28 cellular contexts compared by ENCODE assay signal in genomic region chr4:171181090-171181489, GRCh38.
"Had no signal": no experiment of that assay in that cellular context is flagged by ENCODE, and none has a peak within 500 bp of the region (broad histone marks: within the 10 kb centered on the region; RNA-seq: fewer than 3 reads in every experiment).

No MANE protein-coding gene starts in this region.

- H3K9me3 ChIP-seq: neutrophil, psoas muscle, spleen, suprapubic skin, testis, tibial artery, transverse colon, upper lobe of right lung, uterus had no signal

- H3K4me1 Mint-ChIP-seq: naive thymus-derived CD4-positive, alpha-beta T cell; natural killer cell; nephron; stimulated activated memory B cell treated with anti-CD40 and anti-IgM and Interleukin-4, amounts not matched to agents 10 μg/mL and 1 μg/mL and 100 μg/mL, for 72 hours; stimulated activated naive CD8-positive, alpha-beta T cell treated with anti-CD3 and anti-CD28 coated beads, Interleukin-15, amount 100 ng/mL, for 72 hours had no signal

- H3K4me3 ChIP-seq: pancreas, psoas muscle, skin epidermis, smooth muscle cell, spleen, suprapubic skin, testis, tibial artery, transverse colon, upper lobe of right lung, uterus had no signal

- DNase-seq: naive thymus-derived CD4-positive, alpha-beta T cell; natural killer cell; nucleus accumbens; pancreas; psoas muscle; right cardiac atrium; spleen; stimulated activated CD4-positive, alpha-beta T cell treated with anti-CD3 and anti-CD28 coated beads, Interleukin-12 subunit alpha, Interleukin-12 subunit beta, amount 100 ng/mL, for 4 hours; stimulated activated CD4-positive, alpha-beta T cell treated with anti-CD3 and anti-CD28 coated beads, Interleukin-1b, Interleukin-23, amount 100 ng/mL, for 48 hours; stimulated activated CD4-positive, alpha-beta T cell treated with anti-CD3 and anti-CD28 coated beads, Interleukin-4, amount 100 ng/mL, for 1 hour; stimulated activated CD4-positive, alpha-beta T cell treated with anti-CD3 and anti-CD28 coated beads, Interleukin-4, amount 100 ng/mL, for 4 hours; stimulated activated CD8-positive, alpha-beta memory T cell treated with anti-CD3 and anti-CD28 coated beads, Interleukin-4, amount 100 ng/mL, for 48 hours; stimulated activated naive CD4-positive, alpha-beta T cell; stimulated activated naive CD8-positive, alpha-beta T cell treated with anti-CD3 and anti-CD28 coated beads, Interleukin-15, amount 100 ng/mL, for 72 hours; stimulated activated naive CD8-positive, alpha-beta T cell treated with anti-CD3 and anti-CD28 coated beads, Interleukin-15, Interleukin-2, amounts not matched to agents 100 U/mL and 50 U/mL, for 24 hours; substantia nigra; testis; tibial artery; transverse colon; upper lobe of right lung; uterus had no signal

- H3K4me1 ChIP-seq: psoas muscle, spleen, suprapubic skin, testis, tibial artery, transverse colon, upper lobe of right lung, uterus had no signal

- H3K27me3 Mint-ChIP-seq: naive thymus-derived CD4-positive, alpha-beta T cell; stimulated activated memory B cell treated with anti-CD40 and anti-IgM and Interleukin-4, amounts not matched to agents 10 μg/mL and 1 μg/mL and 100 μg/mL, for 72 hours; stimulated activated naive CD8-positive, alpha-beta T cell treated with anti-CD3 and anti-CD28 coated beads, Interleukin-15, amount 100 ng/mL, for 72 hours; type B pancreatic cell had no signal

- H3K9me3 Mint-ChIP-seq: nephron; stimulated activated memory B cell treated with anti-CD40 and anti-IgM and Interleukin-4, amounts not matched to agents 10 μg/mL and 1 μg/mL and 100 μg/mL, for 72 hours; stimulated activated naive CD8-positive, alpha-beta T cell treated with anti-CD3 and anti-CD28 coated beads, Interleukin-15, amount 100 ng/mL, for 72 hours; type B pancreatic cell had no signal

- H3K4me3 Mint-ChIP-seq: naive thymus-derived CD4-positive, alpha-beta T cell; natural killer cell; nephron; stimulated activated memory B cell treated with anti-CD40 and anti-IgM and Interleukin-4, amounts not matched to agents 10 μg/mL and 1 μg/mL and 100 μg/mL, for 72 hours; stimulated activated naive CD8-positive, alpha-beta T cell treated with anti-CD3 and anti-CD28 coated beads, Interleukin-15, amount 100 ng/mL, for 72 hours; type B pancreatic cell had no signal

- H3K36me3 Mint-ChIP-seq: naive thymus-derived CD4-positive, alpha-beta T cell; stimulated activated memory B cell treated with anti-CD40 and anti-IgM and Interleukin-4, amounts not matched to agents 10 μg/mL and 1 μg/mL and 100 μg/mL, for 72 hours; type B pancreatic cell had no signal

- H3K36me3 ChIP-seq: neutrophil, pancreas, spleen, suprapubic skin, tibial artery, transverse colon, upper lobe of right lung, uterus had no signal

- H3K27me3 ChIP-seq: neutrophil, pancreas, spleen, suprapubic skin, testis, tibial artery, transverse colon, upper lobe of right lung, uterus had no signal

- H3K27ac Mint-ChIP-seq: naive thymus-derived CD4-positive, alpha-beta T cell; natural killer cell; nephron; stimulated activated memory B cell treated with anti-CD40 and anti-IgM and Interleukin-4, amounts not matched to agents 10 μg/mL and 1 μg/mL and 100 μg/mL, for 72 hours; stimulated activated naive CD8-positive, alpha-beta T cell treated with anti-CD3 and anti-CD28 coated beads, Interleukin-15, amount 100 ng/mL, for 72 hours; type B pancreatic cell had no signal

- H3K27ac ChIP-seq: neutrophil, pancreas, psoas muscle, skin epidermis, spleen, suprapubic skin, testis, tibial artery, transverse colon, upper lobe of right lung, uterus had no signal
